8 cellular contexts compared by ENCODE assay signal in the genomic region with DNA sequence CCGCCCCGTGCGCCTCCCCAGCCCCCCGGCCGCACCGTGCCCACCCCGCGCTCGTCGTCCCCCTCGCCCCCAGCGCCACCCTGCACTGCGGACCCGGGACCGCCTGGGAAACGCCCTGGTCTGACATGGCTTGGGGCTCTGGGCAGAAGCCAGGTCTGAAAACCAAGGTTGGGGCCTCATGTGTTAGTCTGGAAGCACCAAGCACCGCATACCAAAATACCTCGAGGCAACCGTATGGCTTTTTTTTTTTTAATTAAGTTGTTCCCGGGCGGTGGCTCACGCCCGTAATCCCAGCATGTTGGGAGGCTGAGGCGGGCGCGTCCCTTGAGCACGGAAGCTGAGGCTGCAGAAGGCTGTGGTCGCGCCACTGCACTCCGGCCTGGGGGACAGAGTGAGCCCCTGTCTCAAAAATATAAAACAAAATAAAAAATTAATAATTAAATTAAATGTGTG.
A peak's percentile ranks its signal among the peaks of the same experiment; 100 is the strongest.
DNase-seq lines count a peak whose midpoint lies in the region; ATAC-seq and TF ChIP-seq lines count a peak whose summit lies in the region.

No MANE protein-coding gene starts in this region.

- peaks cover 30% of the 10 kb centered on the region for H3F3A ChIP-seq in MM.1S (ENCODE audit: insufficient read depth, low read length)

- peak; percentile 4 for ATAC-seq in GM21825 (IDR thresholded peaks at IDR 0.05; ENCODE audit: unreplicated experiment)
- peak; percentile 2 for ATAC-seq in stimulated activated naive CD8-positive, alpha-beta T cell treated with anti-CD3 and anti-CD28 coated beads, Interleukin-15, Interleukin-2, amounts not matched to agents 100 U/mL and 50 U/mL, for 24 hours

- H3K36me3 ChIP-seq in MM.1S (replicated peaks; ENCODE audit: insufficient read depth, low read length) (no peaks in the 10 kb centered on the region), ascending aorta (no peaks in the 10 kb centered on the region)

- intact Hi-C loops in ascending aorta (cut with DNase I), result loop anchor here (1.0 to 10.0 kb wide), 5 partner anchors 74 to 646 kb away; no protein-coding TSS in a partner anchor

- H3K27me3 ChIP-seq in MM.1S (replicated peaks; ENCODE audit: insufficient read depth, low read length) (no peaks in the 10 kb centered on the region), ascending aorta (no peaks in the 10 kb centered on the region)

- peak; percentile 84 for DNase-seq in DMS 273 (lab: John Stamatoyannopoulos, UW; ENCODE audit: unreplicated experiment)
- no peak for DNase-seq in DMS 273 treated with DMSO at 0.1 percent for 48 hours (lab: John Stamatoyannopoulos, UW)
- no peak for DNase-seq in MM.1S
- DNase-seq in ascending aorta (ENCODE audit: low spot score in 2 of 2), result no peak
- peak; percentile 50 for DNase-seq in stimulated activated naive CD8-positive, alpha-beta T cell treated with anti-CD3 and anti-CD28 coated beads, Interleukin-15, Interleukin-2, amounts not matched to agents 100 U/mL and 50 U/mL, for 24 hours
- no peak for DNase-seq in medulla oblongata (ENCODE audit: extremely low spot score)

- TF ChIP-seq CTCF in MM.1S (IDR thresholded peaks at IDR 0.05; ENCODE audit: low read length), result no peak
- TF ChIP-seq CTCF in ascending aorta (IDR thresholded peaks at IDR 0.05), result no peak

- no peaks in the 10 kb centered on the region for H3K9me2 ChIP-seq in MM.1S (replicated peaks; ENCODE audit: insufficient read depth, low read length)

- peak overlapping the region; percentile 59 for H2AFZ ChIP-seq in MM.1S (ENCODE audit: low read length)

- peak overlapping the region; percentile 98; the same call in 1 of the 2 replicates for H3K27ac ChIP-seq in MM.1S (ENCODE audit: low read length)
- peak overlapping the region; percentile 91 to 98 for H3K27ac ChIP-seq in ascending aorta

- peaks cover 17% of the 10 kb centered on the region for H3K79me2 ChIP-seq in MM.1S (ENCODE audit: low read length)

- peaks cover 18% of the 10 kb centered on the region for H3K4me1 ChIP-seq in MM.1S (ENCODE audit: low read length)
- peaks cover 3 to 36% of the 10 kb centered on the region in 2 donors for H3K4me1 ChIP-seq in ascending aorta

- peak overlapping the region; percentile 69 for H3K4me2 ChIP-seq in MM.1S (ENCODE audit: low read depth, low read length)

- H3K9me3 ChIP-seq in MM.1S (replicated peaks; ENCODE audit: insufficient read depth, low read length) (no peaks in the 10 kb centered on the region), ascending aorta (no peaks in the 10 kb centered on the region), iPS-18c (ENCODE audit: control insufficient read depth, insufficient read depth, low read length) (no peaks in the 10 kb centered on the region)

- H3K4me3 ChIP-seq in MM.1S (ENCODE audit: low read length) (peak overlapping the region; percentile 48), ascending aorta (peak overlapping the region; percentile 69 to 72), iPS-18c (ENCODE audit: insufficient read depth, low read depth, low read length) (peak overlapping the region; percentile 11; the same call in 1 of the 2 replicates)

- no peaks in the 10 kb centered on the region for H4K20me1 ChIP-seq in MM.1S (ENCODE audit: insufficient read depth, low read length)

- peak overlapping the region; percentile 57 for H3K9ac ChIP-seq in MM.1S (ENCODE audit: low read length)

Comparison
In these comparisons a context has a peak if more than half of its experiments do, and no peak if none do; other contexts are left out.
1. DNase-seq: peak in DMS 273 (single experiment) and stimulated activated naive CD8-positive, alpha-beta T cell treated with anti-CD3 and anti-CD28 coated beads, Interleukin-15, Interleukin-2, amounts not matched to agents 100 U/mL and 50 U/mL, for 24 hours (single experiment); none in DMS 273 treated with DMSO at 0.1 percent for 48 hours (single experiment), MM.1S (single experiment), ascending aorta (0 of 2) and medulla oblongata (single experiment).
2. H3K4me3 ChIP-seq: peak in every context shown above with its lines; median percentile 70 in ascending aorta; 48 in MM.1S; 11 in iPS-18c.